In the genomic region with DNA sequence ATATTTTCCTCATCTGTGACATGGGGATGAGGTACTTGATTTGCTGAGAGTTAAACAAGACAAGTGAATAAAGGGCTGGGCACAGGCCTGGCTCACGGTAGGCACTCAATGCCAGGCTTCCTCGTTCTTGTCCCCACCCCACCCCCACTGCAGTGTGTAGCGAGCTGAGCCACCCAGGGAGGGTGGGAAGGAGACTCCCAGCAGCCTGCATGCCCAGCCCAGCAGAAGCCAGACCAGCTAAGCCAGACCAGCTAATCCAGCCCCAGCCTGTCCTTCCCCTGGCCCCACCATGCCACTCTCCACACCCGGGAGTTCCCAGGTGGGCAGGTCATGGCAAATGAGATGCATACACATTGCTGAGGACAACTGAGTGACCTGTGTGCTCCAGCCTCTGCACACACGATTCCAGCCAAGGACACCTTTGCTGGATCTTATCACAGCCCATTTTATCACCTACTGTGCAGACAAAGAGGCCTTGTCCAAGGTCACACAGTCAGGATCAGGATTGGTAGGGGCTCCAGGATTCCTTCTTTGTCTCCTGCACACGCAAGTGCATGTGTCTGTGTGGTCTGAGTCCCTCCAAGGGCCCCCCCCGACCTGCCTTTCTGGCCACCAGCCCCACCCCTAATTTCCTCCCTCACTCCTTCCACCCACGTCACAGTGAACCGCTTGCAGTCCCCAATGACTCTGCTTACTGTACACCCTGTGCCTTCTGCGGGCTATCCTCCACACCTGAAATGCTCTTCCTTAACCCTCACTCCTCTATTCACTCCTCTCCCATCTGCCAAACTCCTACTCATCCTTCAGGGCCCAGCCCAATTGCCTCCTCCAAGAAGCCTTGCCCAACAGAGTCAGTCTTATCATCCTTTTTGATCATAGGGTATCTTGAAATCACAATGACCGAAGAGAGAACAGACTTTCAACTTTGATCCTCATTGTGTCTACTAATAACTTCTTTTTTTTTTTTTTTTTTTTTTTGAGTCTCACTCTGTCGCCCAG, we compare ENCODE assay signal across 17 cellular contexts. TPM values are rescaled to one million over a fixed set of nuclear protein-coding genes. Genes with fewer than 3 reads are reported as not detected.
DNase-seq lines count a peak whose midpoint lies in the region; ATAC-seq and TF ChIP-seq lines count a peak whose summit lies in the region.
"Had no signal": no experiment of that assay in that cellular context is flagged by ENCODE, and none has a peak within 500 bp of the region (broad histone marks: within the 10 kb centered on the region; RNA-seq: fewer than 3 reads in every experiment).

No MANE protein-coding gene starts in this region.

- H3K9me3 Mint-ChIP-seq in effector memory CD8-positive, alpha-beta T cell: peaks cover 0 to 3% of the 10 kb centered on the region in 2 donors
- H3K9me3 Mint-ChIP-seq in memory B cell: peaks cover 5% of the 10 kb centered on the region

- POLR2A ChIA-PET in HEK293T (lab: Yijun Ruan, JAX): no interaction called here

- H3K4me1 ChIP-seq in stomach smooth muscle (ENCODE audit: control insufficient read depth, insufficient read depth, low read length): peaks cover 63% of the 10 kb centered on the region
- H3K4me1 ChIP-seq: BE2C had no signal

- peak; percentile 82 for ATAC-seq in effector memory CD8-positive, alpha-beta T cell (replicated peaks)
- ATAC-seq in memory B cell (ENCODE audit: low read depth): peak; percentile 56
- no peak for ATAC-seq in activated CD4-positive, CD25-positive, alpha-beta regulatory T cell treated with anti-CD3 and anti-CD28 coated beads, Interleukin-2, amount 50 U/mL, for 24 hours
- ATAC-seq: GM12878 had no signal

- H3K9ac ChIP-seq in stomach smooth muscle (ENCODE audit: low read length in 2 of 2): no peak overlapping the region

- H3K27me3 Mint-ChIP-seq in effector memory CD8-positive, alpha-beta T cell: peaks cover 0 to 6% of the 10 kb centered on the region in 2 donors
- no peaks in the 10 kb centered on the region for H3K27me3 Mint-ChIP-seq in memory B cell

- DNase-seq in HEK293T (ENCODE audit: extremely low spot score) (no peak), memory B cell (ENCODE audit: low spot score in 2 of 2) (no peak), dermis blood vessel endothelial cell (no peak), activated gamma-delta T cell (lab: John Stamatoyannopoulos, UW) (no peak), NCI-H2107 (lab: John Stamatoyannopoulos, UW) (no peak)
- peak in 2 of 3 experiments; percentile 31 to 37 for DNase-seq in effector memory CD8-positive, alpha-beta T cell
- DNase-seq: activated naive CD4-positive, alpha-beta T cell treated with Interleukin-2 at 50 U/mL for 16 hours; BE2C; EL; MV-4-11; NCI-H2171 treated with DMSO at 0.1 percent for 48 hours; occipital lobe; testis had no signal

- H3K4me1 Mint-ChIP-seq in effector memory CD8-positive, alpha-beta T cell (ENCODE audit: low read depth in 2 of 2): peaks cover 7 to 24% of the 10 kb centered on the region in 2 donors
- peaks cover 17% of the 10 kb centered on the region for H3K4me1 Mint-ChIP-seq in memory B cell

- peak overlapping the region; percentile 31 for H3K27ac ChIP-seq in stomach smooth muscle (ENCODE audit: low read length)
- H3K27ac ChIP-seq: SK-N-MC, testis had no signal

- peak overlapping the region; percentile 1 to 73 for H3K27ac Mint-ChIP-seq in effector memory CD8-positive, alpha-beta T cell
- H3K27ac Mint-ChIP-seq in memory B cell: peak overlapping the region; percentile 0

- peaks cover 4% of the 10 kb centered on the region for H3K36me3 Mint-ChIP-seq in effector memory CD8-positive, alpha-beta T cell (ENCODE audit: insufficient read depth)
- peaks cover 2% of the 10 kb centered on the region for H3K36me3 Mint-ChIP-seq in memory B cell

- no peaks in the 10 kb centered on the region for H3K36me3 ChIP-seq in stomach smooth muscle (ENCODE audit: control insufficient read depth in 2 of 2, insufficient read depth in 2 of 2, low read length in 2 of 2)
- H3K36me3 ChIP-seq: BE2C had no signal

- peak overlapping the region in 1 of 2 donors; percentile 11 for H3K4me3 Mint-ChIP-seq in effector memory CD8-positive, alpha-beta T cell
- H3K4me3 Mint-ChIP-seq in memory B cell: no peak overlapping the region

- H3K9me3 ChIP-seq in stomach smooth muscle (ENCODE audit: control insufficient read depth in 2 of 2, low read length in 2 of 2): no peaks in the 10 kb centered on the region
- H3K9me3 ChIP-seq: BE2C, testis had no signal

- H3K4me3 ChIP-seq in stomach smooth muscle (ENCODE audit: low read length in 2 of 2): no peak overlapping the region
- H3K4me3 ChIP-seq: GM12878, SK-N-MC, testis had no signal

- CTCF ChIA-PET in HEK293T (lab: Yijun Ruan, JAX): no interaction called here

- no peaks in the 10 kb centered on the region for H3K27me3 ChIP-seq in stomach smooth muscle (ENCODE audit: control insufficient read depth in 1 of 2, insufficient read depth in 2 of 2, low read length in 2 of 2)
- H3K27me3 ChIP-seq: BE2C, testis had no signal

TF ChIP-seq in HEK293T, 16 proteins besides CTCF, POLR2A, EP300 and RAD21:
- 0 out of 2 replicates have a peak, but pooled peaks have one; percentile 24 for TF ChIP-seq ZNF384 (IDR thresholded peaks at IDR 0.05)
- no peak for TF ChIP-seq L3MBTL2 (conservative IDR thresholded peaks at IDR 0.05)

RNA-seq across cellular contexts. Expression of gene DUSP1, which starts 26.6 kb away (rescaled TPM):
- total RNA-seq in dermis blood vessel endothelial cell: 105 and 303 TPM in 2 replicates

Comparison
In these comparisons a context has a peak if more than half of its experiments do, and no peak if none do; other contexts are left out.
1. DNase-seq: peak in effector memory CD8-positive, alpha-beta T cell (2 of 3); none in HEK293T (single experiment), memory B cell (0 of 2), dermis blood vessel endothelial cell (single experiment), activated gamma-delta T cell (single experiment) and NCI-H2107 (single experiment).
2. ATAC-seq: peak in effector memory CD8-positive, alpha-beta T cell (single experiment) and memory B cell (single experiment); none in activated CD4-positive, CD25-positive, alpha-beta regulatory T cell treated with anti-CD3 and anti-CD28 coated beads, Interleukin-2, amount 50 U/mL, for 24 hours (0 of 2).